9 cellular contexts compared by ENCODE assay signal in the genomic region with DNA sequence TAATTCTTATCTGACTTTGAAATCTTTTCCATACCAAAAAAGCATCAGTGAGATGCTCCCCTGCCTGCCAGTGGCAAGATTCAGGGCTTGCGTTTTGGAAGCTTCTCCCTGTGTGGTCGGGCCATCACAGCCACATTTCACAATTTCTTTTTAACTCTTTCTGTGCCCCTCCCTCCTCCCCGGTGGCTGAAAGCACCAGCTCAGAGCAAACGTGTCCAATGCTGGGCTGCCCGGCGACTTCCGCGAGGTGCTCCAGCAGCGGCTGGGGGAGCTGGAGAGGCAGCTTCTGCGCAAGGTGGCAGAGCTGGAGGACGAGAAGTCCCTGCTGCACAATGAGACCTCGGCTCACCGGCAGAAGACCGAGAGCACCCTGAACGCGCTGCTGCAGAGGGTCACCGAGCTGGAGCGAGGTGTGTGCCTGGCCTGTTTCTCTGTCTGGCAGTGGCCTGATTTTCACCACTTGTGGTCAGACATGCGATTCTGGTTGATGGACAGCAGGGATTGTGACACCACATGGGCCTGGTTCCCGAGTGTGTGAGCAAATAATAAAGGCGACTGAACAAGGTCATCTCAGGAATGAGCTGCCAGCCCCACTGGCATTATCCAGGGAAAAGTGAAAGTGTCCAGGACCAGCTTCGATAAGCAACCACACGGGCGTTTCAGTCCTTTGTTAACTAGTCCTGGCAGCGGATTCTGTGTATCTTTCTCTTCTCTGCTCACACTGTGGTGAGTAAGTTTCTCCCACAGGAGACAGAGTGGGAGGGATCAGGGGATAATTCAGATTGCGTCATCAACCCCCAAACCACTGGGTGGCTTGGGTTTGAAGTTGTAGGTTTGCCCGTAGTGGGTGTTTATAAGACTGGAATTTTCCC.
DNase-seq lines count a peak whose midpoint lies in the region; ATAC-seq lines count a peak whose summit lies in the region.
"Had no signal": no experiment of that assay in that cellular context is flagged by ENCODE, and none has a peak within 500 bp of the region (broad histone marks: within the 10 kb centered on the region; RNA-seq: fewer than 3 reads in every experiment).

No MANE protein-coding gene starts in this region.

- ATAC-seq in HG02870 (IDR thresholded peaks at IDR 0.05; ENCODE audit: unreplicated experiment) (no peak), HG02610 (IDR thresholded peaks at IDR 0.05; ENCODE audit: unreplicated experiment) (no peak)

- DNase-seq in NCI-H2081 (lab: John Stamatoyannopoulos, UW) (peak; percentile 5 to 34), NCI-H2081 treated with DMSO at 0.1 percent for 48 hours (lab: John Stamatoyannopoulos, UW) (no peak), NCI-H510A (lab: John Stamatoyannopoulos, UW) (peak; percentile 33), fibroblast of peridontal ligament (ENCODE audit: extremely low read depth) (peak; percentile 44), skeletal muscle cell (ENCODE audit: low read depth) (peak; percentile 34), medulla oblongata (ENCODE audit: extremely low spot score) (no peak)
- DNase-seq: T-helper 2 cell had no signal

- peak overlapping the region; percentile 17 for H3K4me3 ChIP-seq in skeletal muscle cell (ENCODE audit: low read depth, low read length)

Comparison
In these comparisons a context has a peak if more than half of its experiments do, and no peak if none do; other contexts are left out.
1. DNase-seq: peak in NCI-H2081 (2 of 2), NCI-H510A (single experiment), fibroblast of peridontal ligament (single experiment) and skeletal muscle cell (single experiment); none in NCI-H2081 treated with DMSO at 0.1 percent for 48 hours (single experiment) and medulla oblongata (single experiment).